8 cellular contexts compared by ENCODE assay signal in the genomic region with DNA sequence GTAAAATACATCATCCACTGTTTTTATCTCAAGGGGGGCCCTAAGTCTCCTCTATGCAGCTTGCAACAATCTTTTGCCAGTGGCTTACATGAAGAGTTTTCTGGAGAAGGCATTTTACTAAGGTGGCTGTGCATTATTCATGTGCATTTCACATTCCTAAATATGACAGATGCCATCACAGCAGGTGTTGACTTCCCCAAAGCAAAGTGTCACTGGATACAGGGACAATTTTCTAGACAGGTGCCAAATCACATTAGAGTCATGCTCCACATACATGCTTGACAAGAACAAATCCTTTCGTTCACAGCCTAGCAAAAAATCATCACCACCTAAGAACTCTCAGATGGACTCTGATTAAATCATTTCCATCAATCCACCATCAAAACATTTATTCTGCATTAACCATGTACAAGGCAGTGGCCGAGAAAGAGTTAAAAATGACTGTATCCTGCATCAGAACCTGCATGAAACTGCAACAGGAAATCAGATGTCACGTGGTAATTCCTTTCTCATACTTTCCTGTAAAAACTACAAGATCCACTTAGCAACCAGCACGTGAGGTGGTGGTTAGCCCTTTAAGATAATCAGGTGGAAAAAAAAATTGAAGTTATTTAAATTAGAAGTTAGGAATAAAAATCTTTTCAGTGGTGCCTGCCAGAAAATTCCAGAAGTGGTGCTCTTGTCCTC.
DNase-seq lines count a peak whose midpoint lies in the region; ATAC-seq, FAIRE-seq and TF ChIP-seq lines count a peak whose summit lies in the region.

No MANE protein-coding gene starts in this region.

- intact Hi-C loops in OCI-LY7 (cut with micrococcal nuclease; ENCODE audit: unreplicated experiment) = loop anchor here (10.0 kb wide), 1 partner anchor 332 kb away; a partner anchor contains a TSS

- no peak overlapping the region for H3K4me3 ChIP-seq in A549
- no peak overlapping the region for H3K4me3 ChIP-seq in GM12865 (ENCODE audit: low read depth, low read length)
- peak overlapping the region; percentile 50 for H3K4me3 ChIP-seq in OCI-LY7 (ENCODE audit: low read depth, low read length, poor library complexity, severe bottlenecking)

- H3K4me2 ChIP-seq in A549 = no peak overlapping the region
- peak overlapping the region; percentile 81 for H3K4me2 ChIP-seq in OCI-LY7 (ENCODE audit: low read length)

- POLR2A ChIA-PET in A549 (lab: Yijun Ruan, JAX) (no interaction called here), OCI-LY7 (lab: Charles Lee) (interaction anchor here (1.0 to 5.0 kb wide), 9 partner anchors 10 to 53 kb away, joined by 3 to 54 read pairs (median 5); no protein-coding TSS in a partner anchor)

- H3K9me2 ChIP-seq in OCI-LY7 (ENCODE audit: insufficient read depth, low read length) = no peaks in the 10 kb centered on the region

- no peak for TF ChIP-seq EP300 in A549 (IDR thresholded peaks at IDR 0.05)

- no peak for FAIRE-seq in A549 (lab: Jason Lieb, UNC)

- DNase-seq in A549 (ENCODE audit: low read depth in 1 of 2, low spot score in 1 of 2) (no peak), GM12865 (ENCODE audit: low read depth) (peak; percentile 45), OCI-LY7 (ENCODE audit: low spot score) (peak; percentile 78), SW 1271 (lab: John Stamatoyannopoulos, UW) (no peak), NCI-H2227 (lab: John Stamatoyannopoulos, UW; ENCODE audit: unreplicated experiment) (no peak)

- H3K4me1 ChIP-seq in A549 = peaks cover 13% of the 10 kb centered on the region; the same call in 2 of the 3 replicates
- peaks cover 94% of the 10 kb centered on the region for H3K4me1 ChIP-seq in OCI-LY7 (ENCODE audit: insufficient read depth, low read length, poor library complexity, severe bottlenecking)

- H2AFZ ChIP-seq in OCI-LY7 (ENCODE audit: low read length) = no peak overlapping the region

- H3K79me2 ChIP-seq in OCI-LY7 (ENCODE audit: insufficient read depth, low read depth, low read length) = peaks cover 88% of the 10 kb centered on the region

- CTCF ChIA-PET in A549 (lab: Yijun Ruan, JAX) (interaction anchor here (1.3 to 2.1 kb wide), 3 partner anchors 9 to 293 kb away, joined by 3 to 9 read pairs (median 4); no protein-coding TSS in a partner anchor), OCI-LY7 (lab: Charles Lee; ENCODE audit: unreplicated experiment) (interaction anchor here (1.3 kb wide), 1 partner anchor 56 kb away, joined by 3 read pairs; no protein-coding TSS in a partner anchor)

- no peak for TF ChIP-seq RAD21 in A549 (conservative IDR thresholded peaks at IDR 0.05 in 1 of 2, IDR thresholded peaks at IDR 0.05 in 1 of 2)

- TF ChIP-seq POLR2A in A549 (IDR thresholded peaks at IDR 0.05; ENCODE audit: low read length) = no peak

- BruUV-seq in OCI-LY7 (replicated peaks; lab: Mats Ljungman, UMichigan) = no TSS peak

- H4K20me1 ChIP-seq in OCI-LY7 (ENCODE audit: insufficient read depth, low read length) = no peaks in the 10 kb centered on the region

- no peaks in the 10 kb centered on the region for H3K9me3 ChIP-seq in A549
- no peaks in the 10 kb centered on the region for H3K9me3 ChIP-seq in OCI-LY7 (ENCODE audit: low read length)

- ATAC-seq in A549 = no peak
- ATAC-seq in esophagus mucosa = peak; percentile 19
- ATAC-seq in GM19328 (IDR thresholded peaks at IDR 0.05; ENCODE audit: unreplicated experiment) = no peak
- no peak for ATAC-seq in GM21528 (IDR thresholded peaks at IDR 0.05; ENCODE audit: low FRiP score, unreplicated experiment)

- no peak overlapping the region for H3K27ac ChIP-seq in A549
- H3K27ac ChIP-seq in OCI-LY7 (ENCODE audit: low read depth, low read length, poor library complexity, severe bottlenecking) = peak overlapping the region; percentile 97

- TF ChIP-seq CTCF in A549 (IDR thresholded peaks at IDR 0.05) = no peak
- no peak for TF ChIP-seq CTCF in GM12865 (IDR thresholded peaks at IDR 0.05; ENCODE audit: insufficient read depth, low read depth, low read length, missing control alignments)
- TF ChIP-seq CTCF in OCI-LY7 (conservative IDR thresholded peaks at IDR 0.05; ENCODE audit: low read length) = no peak

- peaks cover 57% of the 10 kb centered on the region for H3K36me3 ChIP-seq in OCI-LY7 (ENCODE audit: insufficient read depth, low read length)

- WGBS in A549 (ENCODE audit: missing lambda C conversion rate) = 72% methylated on average over 4 of the region's 4 CpGs

TF ChIP-seq in A549, 52 proteins besides CTCF, POLR2A, EP300 and RAD21:
- TF ChIP-seq RCOR1 (IDR thresholded peaks at IDR 0.05; ENCODE audit: low read depth, low read length) (no peak), POLR2AphosphoS2 (conservative IDR thresholded peaks at IDR 0.05; ENCODE audit: low read length) (no peak)
- TF ChIP-seq, protein P1, sequence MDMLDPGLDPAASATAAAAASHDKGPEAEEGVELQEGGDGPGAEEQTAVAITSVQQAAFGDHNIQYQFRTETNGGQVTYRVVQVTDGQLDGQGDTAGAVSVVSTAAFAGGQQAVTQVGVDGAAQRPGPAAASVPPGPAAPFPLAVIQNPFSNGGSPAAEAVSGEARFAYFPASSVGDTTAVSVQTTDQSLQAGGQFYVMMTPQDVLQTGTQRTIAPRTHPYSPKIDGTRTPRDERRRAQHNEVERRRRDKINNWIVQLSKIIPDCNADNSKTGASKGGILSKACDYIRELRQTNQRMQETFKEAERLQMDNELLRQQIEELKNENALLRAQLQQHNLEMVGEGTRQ (IDR thresholded peaks at IDR 0.05) = peak; percentile 32; the same call in 1 of the 2 replicates

Comparison
In these comparisons a context has a peak if more than half of its experiments do, and no peak if none do; other contexts are left out.
1. DNase-seq: peak in GM12865 (single experiment) and OCI-LY7 (single experiment); none in A549 (0 of 2), SW 1271 (0 of 2) and NCI-H2227 (single experiment).